ENCODE assay signal across 11 cellular contexts in the genomic region with DNA sequence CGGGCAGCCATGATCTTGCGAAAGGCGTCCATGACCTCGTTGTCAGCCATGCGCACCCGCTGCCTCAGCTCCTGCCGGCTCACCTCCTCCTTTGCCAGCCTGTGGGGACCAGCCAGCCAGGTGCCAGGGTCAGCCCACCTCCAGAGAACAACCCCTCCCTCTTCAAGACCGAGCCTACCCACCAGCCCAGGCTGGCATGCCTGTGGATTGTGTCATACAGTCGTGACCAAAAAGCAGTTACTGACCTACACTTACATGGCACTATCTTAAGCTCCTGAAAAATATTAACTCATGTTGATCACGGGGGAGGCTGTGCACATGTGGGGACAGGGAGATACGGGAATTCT. TPM values are rescaled to one million over a fixed set of nuclear protein-coding genes. Genes with fewer than 3 reads are reported as not detected.
DNase-seq lines count a peak whose midpoint lies in the region; ATAC-seq, FAIRE-seq and TF ChIP-seq lines count a peak whose summit lies in the region.
"Had no signal": no experiment of that assay in that cellular context is flagged by ENCODE, and none has a peak within 500 bp of the region (broad histone marks: within the 10 kb centered on the region; RNA-seq: fewer than 3 reads in every experiment).

No MANE protein-coding gene starts in this region.

- no peak overlapping the region for H3K27ac Mint-ChIP-seq in Calu3 (ENCODE audit: unreplicated experiment)
- H3K27ac Mint-ChIP-seq: neural progenitor cell had no signal

- no peak for DNase-seq in activated T-cell treated with anti-CD3 and anti-CD28 coated beads, Interleukin-2, amount 50 U/mL, for 4 hours
- no peak for DNase-seq in activated T-cell treated with anti-CD3 and anti-CD28 coated beads for 4 hours
- DNase-seq in RCC 7860 (ENCODE audit: low spot score), result peak; percentile 90
- DNase-seq in germinal center (ENCODE audit: low spot score), result peak; percentile 36
- DNase-seq in Calu3, result no peak
- no peak for DNase-seq in NCI-H526 (lab: John Stamatoyannopoulos, UW)
- no peak for DNase-seq in head of caudate nucleus
- DNase-seq: NCI-H187 treated with DMSO at 0.1 percent for 48 hours had no signal

- CTCF ChIA-PET in Calu3 (lab: Charles Lee), result no interaction called here

- peaks cover 61% of the 10 kb centered on the region for H3K4me1 Mint-ChIP-seq in activated T-cell treated with anti-CD3 and anti-CD28 coated beads, Interleukin-2, amount 50 U/mL, for 4 hours (ENCODE audit: low read depth)
- H3K4me1 Mint-ChIP-seq in Calu3 (ENCODE audit: low read depth, unreplicated experiment), result no peaks in the 10 kb centered on the region
- H3K4me1 Mint-ChIP-seq: neural progenitor cell had no signal

- peak overlapping the region; percentile 40 for H3K4me3 Mint-ChIP-seq in activated T-cell treated with anti-CD3 and anti-CD28 coated beads, Interleukin-2, amount 50 U/mL, for 4 hours
- no peak overlapping the region for H3K4me3 Mint-ChIP-seq in Calu3 (ENCODE audit: low read depth, unreplicated experiment)
- H3K4me3 Mint-ChIP-seq: neural progenitor cell had no signal

- no peak for ATAC-seq in activated T-cell treated with anti-CD3 and anti-CD28 coated beads, Interleukin-2, amount 50 U/mL, for 4 hours

- no TSS peak for BruUV-seq in Calu3 (replicated peaks; lab: Mats Ljungman, UMichigan)

- no peaks in the 10 kb centered on the region for H3K9me3 Mint-ChIP-seq in activated T-cell treated with anti-CD3 and anti-CD28 coated beads, Interleukin-2, amount 50 U/mL, for 4 hours
- H3K9me3 Mint-ChIP-seq in Calu3 (ENCODE audit: low read depth, unreplicated experiment), result no peaks in the 10 kb centered on the region
- H3K9me3 Mint-ChIP-seq: neural progenitor cell had no signal

- intact Hi-C loops in Calu3 (cut with micrococcal nuclease; ENCODE audit: unreplicated experiment), result no loop called here
- intact Hi-C loops in head of caudate nucleus (cut with DNase I), result no loop called here

- no peak for TF ChIP-seq CTCF in Calu3 (IDR thresholded peaks at IDR 0.05; ENCODE audit: unreplicated experiment)

- H3K27me3 Mint-ChIP-seq in activated T-cell treated with anti-CD3 and anti-CD28 coated beads, Interleukin-2, amount 50 U/mL, for 4 hours (ENCODE audit: low read depth), result no peaks in the 10 kb centered on the region
- H3K27me3 Mint-ChIP-seq in Calu3 (ENCODE audit: unreplicated experiment), result no peaks in the 10 kb centered on the region

- H3K36me3 Mint-ChIP-seq in activated T-cell treated with anti-CD3 and anti-CD28 coated beads, Interleukin-2, amount 50 U/mL, for 4 hours (ENCODE audit: insufficient read depth), result peaks cover 17% of the 10 kb centered on the region
- H3K36me3 Mint-ChIP-seq in Calu3 (ENCODE audit: insufficient read depth, unreplicated experiment), result peaks cover 20% of the 10 kb centered on the region

- peak overlapping the region; percentile 41 for H3K27ac ChIP-seq in temporal lobe (ENCODE audit: low read depth, low read length)
- H3K27ac ChIP-seq: neural progenitor cell had no signal

- FAIRE-seq in RCC 7860 (lab: Jason Lieb, UNC), result peak; percentile 88
- FAIRE-seq: colon had no signal

RNA-seq across cellular contexts. Expression of gene CAMK1, which starts 10.7 kb away (rescaled TPM):
- total RNA-seq in activated T-cell treated with anti-CD3 and anti-CD28 coated beads, Interleukin-2, amount 50 U/mL, for 4 hours, result 10 to 100 TPM; 15.3 to 20.7 (median 15.7) TPM
- total RNA-seq in temporal lobe (39.8 TPM), Calu3 (2022) (4.1 and 7.2 TPM in 2 replicates)

RNA-seq across cellular contexts. Expression of gene TADA3, which starts 11.8 kb away (rescaled TPM):
- 10 to 100 TPM; 39.3 to 42.0 (median 40.2) TPM for total RNA-seq in activated T-cell treated with anti-CD3 and anti-CD28 coated beads, Interleukin-2, amount 50 U/mL, for 4 hours
- 42.3 TPM for total RNA-seq in temporal lobe
- 45.8 and 48.5 TPM in 2 replicates for total RNA-seq in Calu3 (2022)

RNA-seq across cellular contexts. Expression of gene ARPC4, which starts 12.5 kb away (rescaled TPM):
- total RNA-seq in activated T-cell treated with anti-CD3 and anti-CD28 coated beads, Interleukin-2, amount 50 U/mL, for 4 hours, result 100 to 1,000 TPM; 257 to 268 (median 264) TPM
- 101 TPM for total RNA-seq in temporal lobe
- 133 and 141 TPM in 2 replicates for total RNA-seq in Calu3 (2022)

RNA-seq across cellular contexts. Expression of gene TTLL3, which starts 29.6 kb away (rescaled TPM):
- 10 to 100 TPM in 2 of 3 donors, 1 to 10 TPM in 1; 9.2 to 13.5 (median 11.1) TPM for total RNA-seq in activated T-cell treated with anti-CD3 and anti-CD28 coated beads, Interleukin-2, amount 50 U/mL, for 4 hours
- 19.7 TPM for total RNA-seq in temporal lobe
- 19.5 and 21.9 TPM in 2 replicates for total RNA-seq in Calu3 (2022)

RNA-seq across cellular contexts. Expression of gene OGG1, which starts 30.7 kb away (rescaled TPM):
- 10 to 100 TPM; 25.2 to 30.5 (median 28.8) TPM for total RNA-seq in activated T-cell treated with anti-CD3 and anti-CD28 coated beads, Interleukin-2, amount 50 U/mL, for 4 hours
- total RNA-seq in temporal lobe (51.9 TPM), Calu3 (2022) (17.1 and 21.8 TPM in 2 replicates)

Comparison
In these comparisons a context has a peak if more than half of its experiments do, and no peak if none do; other contexts are left out.
1. DNase-seq: peak in RCC 7860 (single experiment) and germinal center (single experiment); none in activated T-cell treated with anti-CD3 and anti-CD28 coated beads, Interleukin-2, amount 50 U/mL, for 4 hours (single experiment), activated T-cell treated with anti-CD3 and anti-CD28 coated beads for 4 hours (single experiment), Calu3 (single experiment), NCI-H526 (0 of 2) and head of caudate nucleus (0 of 42).